ENCODE assay signal across 8 cellular contexts in the genomic region with DNA sequence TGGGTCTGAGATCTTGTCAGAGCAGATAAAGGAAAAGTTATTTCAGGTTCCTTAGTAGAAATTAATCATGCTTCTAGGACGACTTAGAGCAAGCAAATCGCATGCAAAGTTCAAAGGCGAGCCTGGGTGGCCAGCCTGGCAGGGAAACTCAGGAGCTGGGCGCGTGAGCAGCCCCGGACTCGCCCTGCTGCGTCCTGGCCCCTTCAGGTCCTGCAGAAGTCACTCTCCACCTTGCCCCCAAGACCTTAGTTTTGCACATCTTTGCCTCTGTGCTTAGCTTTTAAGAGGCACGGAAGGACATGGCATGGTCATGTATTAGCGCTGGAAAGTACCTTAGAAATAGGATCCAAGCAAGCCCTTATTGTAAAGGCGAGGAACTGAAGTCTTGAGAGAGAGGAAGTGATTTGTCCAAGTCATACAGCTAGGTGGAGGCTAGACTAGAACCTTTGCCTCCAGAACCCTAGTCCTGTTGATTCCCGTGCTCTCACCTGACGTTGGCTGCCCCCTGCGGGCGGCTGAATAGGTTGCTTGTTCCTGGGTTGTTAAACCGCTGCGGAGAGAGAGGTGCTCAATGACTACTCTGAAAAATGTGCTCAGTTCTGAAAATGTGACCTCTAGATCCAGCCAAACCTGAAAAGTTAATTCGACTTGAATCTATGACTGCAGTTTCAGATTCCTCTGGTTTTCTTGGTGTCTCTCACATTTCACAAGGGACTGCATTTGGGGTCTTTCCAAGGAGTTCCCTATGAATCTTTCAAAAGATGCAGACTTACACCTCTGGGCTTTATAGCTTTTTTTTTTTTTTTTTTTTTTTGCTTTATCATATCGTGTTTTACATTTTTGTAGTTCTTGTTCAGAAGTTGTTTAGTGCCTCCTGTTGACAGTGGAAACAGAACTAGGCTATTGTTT. TPM values are rescaled to one million over a fixed set of nuclear protein-coding genes. Genes with fewer than 3 reads are reported as not detected.
DNase-seq lines count a peak whose midpoint lies in the region; ATAC-seq, FAIRE-seq and TF ChIP-seq lines count a peak whose summit lies in the region.

No MANE protein-coding gene starts in this region.

- in situ Hi-C loops in gastrocnemius medialis (cut with MboI; ENCODE audit: low sequenced_read_pairs in 4 of 4), result no loop called here

- POLR2A ChIA-PET in RWPE1 (lab: Yijun Ruan, JAX; ENCODE audit: low non-redundant PET), result no interaction called here

- intact Hi-C loops in left ventricle myocardium inferior (cut with micrococcal nuclease) (no loop called here), gastrocnemius medialis (cut with DNase I; ENCODE audit: low total_unique reads) (no loop called here)

- peak; percentile 32 for ATAC-seq in GM21360 (IDR thresholded peaks at IDR 0.05; ENCODE audit: unreplicated experiment)
- no peak for ATAC-seq in gastrocnemius medialis

- DNase-seq in DMS114 treated with DMSO at 0.1 percent for 48 hours (lab: John Stamatoyannopoulos, UW; ENCODE audit: unreplicated experiment) (peak; percentile 26), HTR-8/SVneo (ENCODE audit: insufficient read length, low spot score) (peak; percentile 19), RWPE1 (ENCODE audit: low spot score) (no peak), left ventricle myocardium inferior (no peak), gastrocnemius medialis (no peak), cerebellar nuclear complex (lab: John Stamatoyannopoulos, UW) (no peak)
- DNase-seq in activated effector memory CD4-positive, alpha-beta T cell treated with anti-CD3 and anti-CD28 coated beads, Interleukin-2, amount 50 U/mL, for 16 hours, result peak; percentile 91

- H3K27me3 ChIP-seq in left ventricle myocardium inferior (ENCODE audit: low read depth) (peaks cover 74% of the 10 kb centered on the region), gastrocnemius medialis (peaks cover 35 to 49% (median 45%) of the 10 kb centered on the region in 3 donors)

- H3K27ac ChIP-seq in RWPE1 (no peak overlapping the region), left ventricle myocardium inferior (replicated peaks) (no peak overlapping the region), gastrocnemius medialis (no peak overlapping the region)

- peak overlapping the region; percentile 72 for H3K4me3 ChIP-seq in left ventricle myocardium inferior
- peak overlapping the region in 3 of 4 donors; percentile 47 to 62 (median 58) for H3K4me3 ChIP-seq in gastrocnemius medialis

- H3K36me3 ChIP-seq in left ventricle myocardium inferior (no peaks in the 10 kb centered on the region), gastrocnemius medialis (no peaks in the 10 kb centered on the region)

- H3K9me3 ChIP-seq in left ventricle myocardium inferior (replicated peaks), result no peaks in the 10 kb centered on the region
- no peaks in the 10 kb centered on the region for H3K9me3 ChIP-seq in gastrocnemius medialis

- peak; percentile 4 for FAIRE-seq in HTR-8/SVneo (lab: Jason Lieb, UNC)

- CTCF ChIA-PET in RWPE1 (lab: Yijun Ruan, JAX), result interaction anchor here (0.6 to 0.7 kb wide), 2 partner anchors 18 to 180 kb away, joined by 4 read pairs; no protein-coding TSS in a partner anchor

- TF ChIP-seq POLR2A in gastrocnemius medialis (IDR thresholded peaks at IDR 0.05), result no peak

- H3K4me1 ChIP-seq in left ventricle myocardium inferior (peaks cover 35% of the 10 kb centered on the region), gastrocnemius medialis (peaks cover 22 to 28% of the 10 kb centered on the region in 2 donors)

- TF ChIP-seq CTCF in RWPE1 (conservative IDR thresholded peaks at IDR 0.05; ENCODE audit: low read depth), result peak; percentile 31
- TF ChIP-seq CTCF in left ventricle myocardium inferior (IDR thresholded peaks at IDR 0.05; ENCODE audit: borderline replicate concordance), result peak; percentile 42
- peak in 1 of 5 experiments; percentile 26 for TF ChIP-seq CTCF in gastrocnemius medialis (IDR thresholded peaks at IDR 0.05 in 4 of 5, conservative IDR thresholded peaks at IDR 0.05 in 1 of 5)

RNA-seq across cellular contexts. Expression of gene MYB, which starts 2.7 kb away (rescaled TPM):
- total RNA-seq in left ventricle myocardium inferior (0.08 TPM), gastrocnemius medialis (under 1 TPM in 3 of 4 donors, not detected in 1; 0.13 to 0.16 (median 0.15) TPM)

Comparison
In these comparisons a context has a peak if more than half of its experiments do, and no peak if none do; other contexts are left out.
1. DNase-seq: peak in DMS114 treated with DMSO at 0.1 percent for 48 hours (single experiment), HTR-8/SVneo (single experiment) and activated effector memory CD4-positive, alpha-beta T cell treated with anti-CD3 and anti-CD28 coated beads, Interleukin-2, amount 50 U/mL, for 16 hours (single experiment); none in RWPE1 (single experiment), left ventricle myocardium inferior (single experiment), gastrocnemius medialis (0 of 2) and cerebellar nuclear complex (0 of 2).